26 cellular contexts compared by ENCODE assay signal in genomic region chr4:158715787-158716186, GRCh38.
"Had no signal": no experiment of that assay in that cellular context is flagged by ENCODE, and none has a peak within 500 bp of the region (broad histone marks: within the 10 kb centered on the region; RNA-seq: fewer than 3 reads in every experiment).

No MANE protein-coding gene starts in this region.

- H3K4me3 Mint-ChIP-seq: endodermal cell; mesothelial cell of epicardium; naive B cell; natural killer cell treated with Interleukin-12 subunit alpha and Interleukin-12 subunit beta and Interleukin-15 and Interleukin-18, amount 100 ng/mL, for 72 hours; neural crest cell; stimulated activated naive CD8-positive, alpha-beta T cell treated with anti-CD3 and anti-CD28 coated beads, Interleukin-15, amount 100 ng/mL, for 72 hours had no signal

- H3K27me3 ChIP-seq: gastrocnemius medialis, right lobe of liver, suprapubic skin, transverse colon, upper lobe of right lung, uterus had no signal

- H3K27me3 Mint-ChIP-seq: naive B cell; natural killer cell treated with Interleukin-12 subunit alpha and Interleukin-12 subunit beta and Interleukin-15 and Interleukin-18, amount 100 ng/mL, for 72 hours; progenitor cell of endocrine pancreas; stimulated activated naive CD8-positive, alpha-beta T cell treated with anti-CD3 and anti-CD28 coated beads, Interleukin-15, amount 100 ng/mL, for 72 hours had no signal

- H3K4me3 ChIP-seq: gastrocnemius medialis, lung, mucosa of descending colon, right lobe of liver, suprapubic skin, transverse colon, upper lobe of right lung, uterus had no signal

- ATAC-seq: esophagus mucosa; gastrocnemius medialis; left lobe of liver; mucosa of descending colon; natural killer cell treated with Interleukin-12 subunit alpha and Interleukin-12 subunit beta and Interleukin-15 and Interleukin-18, amount 100 ng/mL, for 72 hours; right lobe of liver; stimulated activated naive CD8-positive, alpha-beta T cell treated with anti-CD3 and anti-CD28 coated beads, Interleukin-15, amount 100 ng/mL, for 72 hours; upper lobe of right lung had no signal

- DNase-seq: effector CD8-positive, alpha-beta T cell; endodermal cell; foreskin fibroblast; gastrocnemius medialis; mesenchymal stem cell; mucosa of descending colon; naive B cell; right lobe of liver; small intestine; stimulated activated CD4-positive, alpha-beta T cell treated with anti-CD3 and anti-CD28 coated beads, Interleukin-15, amount 100 ng/mL, for 24 hours; stimulated activated CD4-positive, alpha-beta T cell treated with anti-CD3 and anti-CD28 coated beads, Interleukin-2, amount 100 ng/mL, for 48 hours; stimulated activated naive CD4-positive, alpha-beta T cell; stimulated activated naive CD8-positive, alpha-beta T cell treated with anti-CD3 and anti-CD28 coated beads, Interleukin-15, amount 100 ng/mL, for 72 hours; transverse colon; upper lobe of right lung; uterus had no signal

- H3K36me3 ChIP-seq: uterus had no signal

- H3K27ac Mint-ChIP-seq: endodermal cell, mesothelial cell of epicardium, naive B cell, progenitor cell of endocrine pancreas had no signal

- H3K9me3 Mint-ChIP-seq: endodermal cell; mesothelial cell of epicardium; naive B cell; natural killer cell treated with Interleukin-12 subunit alpha and Interleukin-12 subunit beta and Interleukin-15 and Interleukin-18, amount 100 ng/mL, for 72 hours; neural crest cell; stimulated activated naive CD8-positive, alpha-beta T cell treated with anti-CD3 and anti-CD28 coated beads, Interleukin-15, amount 100 ng/mL, for 72 hours had no signal

- H3K9me3 ChIP-seq: gastrocnemius medialis, mucosa of descending colon, suprapubic skin, transverse colon, upper lobe of right lung, uterus had no signal

- H2AFZ ChIP-seq: parathyroid adenoma had no signal

- H3K4me1 ChIP-seq: parathyroid adenoma, right lobe of liver, suprapubic skin, transverse colon, upper lobe of right lung, uterus had no signal

- H3K9ac ChIP-seq: parathyroid adenoma had no signal

- H3K4me1 Mint-ChIP-seq: endodermal cell, mesothelial cell of epicardium, neural crest cell had no signal

- H3K79me2 ChIP-seq: parathyroid adenoma had no signal

- H3K27ac ChIP-seq: epithelial cell of prostate, gastrocnemius medialis, parathyroid adenoma, right lobe of liver, suprapubic skin, transverse colon, upper lobe of right lung, uterus had no signal
